34 cellular contexts compared by ENCODE assay signal in genomic region chr9:100282388-100282719, GRCh38.
"Had no signal": no experiment of that assay in that cellular context is flagged by ENCODE, and none has a peak within 500 bp of the region (broad histone marks: within the 10 kb centered on the region; RNA-seq: fewer than 3 reads in every experiment).

No MANE protein-coding gene starts in this region.

- H3K27ac Mint-ChIP-seq: activated CD4-positive, alpha-beta memory T cell treated with anti-CD3 and anti-CD28 coated beads, Interleukin-2, amount 10 ng/mL, durations not matched to agents 7 days and 5 days; activated CD4-positive, alpha-beta T cell treated with anti-CD3 and anti-CD28 coated beads for 36 hours; activated CD4-positive, alpha-beta T cell treated with anti-CD3 and anti-CD28 coated beads, Interleukin-2, amount 10 ng/mL, durations not matched to agents 7 days and 5 days; activated CD8-positive, alpha-beta memory T cell treated with anti-CD3 and anti-CD28 coated beads, Interleukin-2, amount 10 ng/mL, durations not matched to agents 7 days and 5 days; activated CD8-positive, alpha-beta T cell treated with anti-CD3 and anti-CD28 coated beads, Interleukin-2, amount 10 ng/mL, durations not matched to agents 7 days and 5 days; activated naive CD4-positive, alpha-beta T cell treated with anti-CD3 and anti-CD28 coated beads, Interleukin-2, amount 10 ng/mL, durations not matched to agents 7 days and 5 days; activated naive CD8-positive, alpha-beta T cell treated with anti-CD3 and anti-CD28 coated beads for 36 hours; activated T-cell treated with anti-CD3 and anti-CD28 coated beads, Interleukin-2, amount 50 U/mL, for 24 hours; activated T-helper 2 cell treated with anti-CD3 and anti-CD28 coated beads, Interferon-gamma antibody, Interleukin-2, Interleukin-4, amounts not matched to agents 10 μg/mL and 5 μg/mL and 100 μg/mL, durations not matched to agents 14 hours and 24 hours and 36 hours; T-helper 1 cell treated with Interleukin-12 subunit alpha and Interleukin-12 subunit beta and Interleukin-4 antibody, amounts not matched to agents 30 μg/mL and 1 μg/mL, for 36 hours; T-helper 2 cell treated with Interferon-gamma antibody and Interleukin-4, amounts not matched to agents 5 μg/mL and 100 μg/mL, for 36 hours had no signal

- DNase-seq: activated CD4-positive, alpha-beta memory T cell treated with anti-CD3 and anti-CD28 coated beads, Interleukin-2, amount 10 ng/mL, durations not matched to agents 7 days and 5 days; activated CD4-positive, alpha-beta T cell treated with anti-CD3 and anti-CD28 coated beads for 1 hour; activated CD4-positive, alpha-beta T cell treated with anti-CD3 and anti-CD28 coated beads for 36 hours; activated CD4-positive, alpha-beta T cell treated with anti-CD3 and anti-CD28 coated beads for 48 hours; activated CD4-positive, alpha-beta T cell treated with anti-CD3 and anti-CD28 coated beads, Interleukin-2, amount 10 ng/mL, durations not matched to agents 7 days and 5 days; activated CD4-positive, alpha-beta T cell treated with anti-CD3 and anti-CD28 coated beads, Interleukin-2, amount 50 U/mL, for 48 hours; activated CD4-positive, CD25-positive, alpha-beta regulatory T cell; activated CD8-positive, alpha-beta memory T cell treated with anti-CD3 and anti-CD28 coated beads for 24 hours; activated CD8-positive, alpha-beta memory T cell treated with anti-CD3 and anti-CD28 coated beads, Interleukin-2, amount 10 ng/mL, durations not matched to agents 7 days and 5 days; activated CD8-positive, alpha-beta memory T cell treated with anti-CD3 and anti-CD28 coated beads, Interleukin-2, amount 50 U/mL, for 48 hours; activated CD8-positive, alpha-beta T cell treated with anti-CD3 and anti-CD28 coated beads, Interleukin-2, amount 10 ng/mL, durations not matched to agents 7 days and 5 days; activated effector memory CD4-positive, alpha-beta T cell treated with Interleukin-2 at 50 U/mL for 16 hours; activated gamma-delta T cell; activated naive CD4-positive, alpha-beta T cell treated with anti-CD3 and anti-CD28 coated beads, Interleukin-2, amount 10 ng/mL, durations not matched to agents 7 days and 5 days; activated naive CD4-positive, alpha-beta T cell treated with Interleukin-2 at 50 U/mL for 16 hours; activated naive CD8-positive, alpha-beta T cell treated with anti-CD3 and anti-CD28 coated beads for 36 hours; activated T-cell treated with anti-CD3 and anti-CD28 coated beads, Interleukin-2, amount 50 U/mL, for 24 hours; activated T-cell treated with anti-CD3 and anti-CD28 coated beads, Interleukin-2, amount 50 U/mL, for 48 hours; adrenal gland; amniotic stem cell; aorta; body of pancreas; brain microvascular endothelial cell; central memory CD4-positive, alpha-beta T cell; T-helper 1 cell; T-helper 2 cell; T-helper 9 cell had no signal

- H3K9me3 ChIP-seq: adrenal gland had no signal

- H3K4me3 Mint-ChIP-seq: activated CD4-positive, alpha-beta memory T cell treated with anti-CD3 and anti-CD28 coated beads, Interleukin-2, amount 10 ng/mL, durations not matched to agents 7 days and 5 days; activated CD4-positive, alpha-beta T cell treated with anti-CD3 and anti-CD28 coated beads for 36 hours; activated CD4-positive, alpha-beta T cell treated with anti-CD3 and anti-CD28 coated beads, Interleukin-2, amount 10 ng/mL, durations not matched to agents 7 days and 5 days; activated CD8-positive, alpha-beta memory T cell treated with anti-CD3 and anti-CD28 coated beads, Interleukin-2, amount 10 ng/mL, durations not matched to agents 7 days and 5 days; activated CD8-positive, alpha-beta T cell treated with anti-CD3 and anti-CD28 coated beads, Interleukin-2, amount 10 ng/mL, durations not matched to agents 7 days and 5 days; activated naive CD4-positive, alpha-beta T cell treated with anti-CD3 and anti-CD28 coated beads, Interleukin-2, amount 10 ng/mL, durations not matched to agents 7 days and 5 days; activated naive CD8-positive, alpha-beta T cell treated with anti-CD3 and anti-CD28 coated beads for 36 hours; activated T-cell treated with anti-CD3 and anti-CD28 coated beads, Interleukin-2, amount 50 U/mL, for 24 hours; T-helper 1 cell treated with Interleukin-12 subunit alpha and Interleukin-12 subunit beta and Interleukin-4 antibody, amounts not matched to agents 30 μg/mL and 1 μg/mL, for 36 hours; T-helper 2 cell treated with Interferon-gamma antibody and Interleukin-4, amounts not matched to agents 5 μg/mL and 100 μg/mL, for 36 hours had no signal

- H3K4me1 Mint-ChIP-seq: activated CD4-positive, alpha-beta memory T cell treated with anti-CD3 and anti-CD28 coated beads, Interleukin-2, amount 10 ng/mL, durations not matched to agents 7 days and 5 days; activated CD4-positive, alpha-beta T cell treated with anti-CD3 and anti-CD28 coated beads for 36 hours; activated CD4-positive, alpha-beta T cell treated with anti-CD3 and anti-CD28 coated beads, Interleukin-2, amount 10 ng/mL, durations not matched to agents 7 days and 5 days; activated CD8-positive, alpha-beta memory T cell treated with anti-CD3 and anti-CD28 coated beads, Interleukin-2, amount 10 ng/mL, durations not matched to agents 7 days and 5 days; activated naive CD4-positive, alpha-beta T cell treated with anti-CD3 and anti-CD28 coated beads, Interleukin-2, amount 10 ng/mL, durations not matched to agents 7 days and 5 days; activated naive CD8-positive, alpha-beta T cell treated with anti-CD3 and anti-CD28 coated beads for 36 hours had no signal

- H3K27me3 Mint-ChIP-seq: activated CD4-positive, alpha-beta memory T cell treated with anti-CD3 and anti-CD28 coated beads, Interleukin-2, amount 10 ng/mL, durations not matched to agents 7 days and 5 days; activated CD4-positive, alpha-beta T cell treated with anti-CD3 and anti-CD28 coated beads for 36 hours; activated CD4-positive, alpha-beta T cell treated with anti-CD3 and anti-CD28 coated beads, Interleukin-2, amount 10 ng/mL, durations not matched to agents 7 days and 5 days; activated CD8-positive, alpha-beta memory T cell treated with anti-CD3 and anti-CD28 coated beads, Interleukin-2, amount 10 ng/mL, durations not matched to agents 7 days and 5 days; activated naive CD4-positive, alpha-beta T cell treated with anti-CD3 and anti-CD28 coated beads, Interleukin-2, amount 10 ng/mL, durations not matched to agents 7 days and 5 days; activated naive CD8-positive, alpha-beta T cell treated with anti-CD3 and anti-CD28 coated beads for 36 hours; activated T-cell treated with anti-CD3 and anti-CD28 coated beads, Interleukin-2, amount 50 U/mL, for 24 hours had no signal

- ATAC-seq: activated CD4-positive, alpha-beta T cell treated with anti-CD3 and anti-CD28 coated beads for 36 hours; activated CD4-positive, CD25-positive, alpha-beta regulatory T cell treated with anti-CD3 and anti-CD28 coated beads, Interleukin-2, amount 50 U/mL, for 24 hours; activated CD8-positive, alpha-beta memory T cell treated with anti-CD3 and anti-CD28 coated beads, Interleukin-2, amount 10 ng/mL, durations not matched to agents 7 days and 5 days; activated CD8-positive, alpha-beta T cell treated with anti-CD3 and anti-CD28 coated beads, Interleukin-2, amount 10 ng/mL, durations not matched to agents 7 days and 5 days; activated naive CD4-positive, alpha-beta T cell treated with anti-CD3 and anti-CD28 coated beads, Interleukin-2, amount 50 U/mL, for 72 hours; body of pancreas had no signal

- H3K4me1 ChIP-seq: body of pancreas, breast epithelium had no signal

- H3K27me3 ChIP-seq: adrenal gland, body of pancreas, brain microvascular endothelial cell, breast epithelium had no signal

- H3K27ac ChIP-seq: adrenal gland, body of pancreas, brain microvascular endothelial cell, breast epithelium, VCaP had no signal

- H3K4me3 ChIP-seq: adrenal gland, body of pancreas, breast epithelium had no signal
